8 cellular contexts compared by ENCODE assay signal in the genomic region with DNA sequence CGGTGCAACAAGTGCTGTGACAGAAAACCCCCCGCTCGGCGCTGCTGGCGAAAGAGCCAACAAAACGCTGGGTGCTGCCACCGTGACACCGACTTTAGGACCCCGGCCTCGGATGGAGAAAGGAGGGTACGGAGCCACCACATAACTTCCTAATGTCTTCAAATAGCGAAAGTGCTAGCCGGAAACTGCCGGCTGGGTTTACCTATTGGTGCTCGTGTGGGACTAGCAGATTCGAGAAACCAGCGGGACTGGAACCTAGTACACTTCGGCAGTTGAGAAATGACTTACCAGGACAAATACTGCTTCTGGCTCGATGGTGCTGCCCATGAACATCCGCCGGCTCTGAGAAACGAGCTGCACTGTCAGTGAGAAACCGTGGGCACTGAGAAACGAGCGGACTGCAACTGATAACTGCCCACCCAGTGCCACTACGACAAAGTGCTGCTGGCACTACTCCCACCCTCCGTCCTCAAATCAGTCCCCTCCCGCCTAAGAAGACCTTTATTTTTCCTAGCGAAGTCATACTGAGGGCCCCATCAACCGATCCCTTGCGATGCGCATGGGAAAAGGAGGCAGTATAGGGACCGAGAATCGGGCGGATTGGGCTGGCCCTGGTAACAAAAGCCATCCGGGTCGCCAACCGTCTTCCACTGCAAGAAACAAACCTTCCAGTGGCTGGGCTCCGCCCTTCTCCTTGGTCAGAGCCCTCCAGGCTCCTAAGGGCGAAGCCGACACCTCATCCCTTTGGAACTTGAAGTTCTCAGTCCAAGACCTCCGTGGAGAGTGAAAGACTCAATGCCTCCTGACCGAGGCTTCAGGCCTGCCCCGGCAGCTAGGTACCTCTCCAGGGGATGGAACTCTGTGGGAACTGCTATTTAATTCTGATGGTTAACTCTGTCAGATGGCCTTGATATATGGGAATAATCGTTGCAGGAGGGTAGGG. TPM values are rescaled to one million over a fixed set of nuclear protein-coding genes. Genes with fewer than 3 reads are reported as not detected.
DNase-seq lines count a peak whose midpoint lies in the region; ATAC-seq, FAIRE-seq and TF ChIP-seq lines count a peak whose summit lies in the region.

No MANE protein-coding gene starts in this region.

- 0% methylated on average over 17 of the region's 45 CpGs for WGBS in HepG2 (ENCODE audit: low lambda C conversion rate)

- in situ Hi-C loops in HepG2 (cut with HindIII; ENCODE audit: extremely low pct_ligation_motif_present, low pct_unique_long_range_greater_than_20kb): loop anchor here (5.0 kb wide), 1 partner anchor 60 kb away; no protein-coding TSS in a partner anchor

- peaks cover 1 to 11% of the 10 kb centered on the region in 2 experiments; a peak in 2 of 5 replicates for H3K36me3 ChIP-seq in HepG2 (replicated peaks in 1 of 2; ENCODE audit: control insufficient read depth in 1 of 2, insufficient read depth in 2 of 2, low read length in 2 of 2)

- TF ChIP-seq EP300 in HepG2 (IDR thresholded peaks at IDR 0.05; ENCODE audit: low read depth in 2 of 2, low read length in 2 of 2) (peak; percentile 38 to 84; a peak in 3 of 4 replicates), HepG2 (CRISPR knock-in tag; IDR thresholded peaks at IDR 0.05; ENCODE audit: borderline replicate concordance) (no peak)

- TF ChIP-seq RAD21 in HepG2 (CRISPR knock-in tag; IDR thresholded peaks at IDR 0.05): no peak

- H3K4me3 ChIP-seq in AG09309 (ENCODE audit: control insufficient read depth, low read depth, low read length): peak overlapping the region; percentile 75
- peak overlapping the region; percentile 82 to 92 (median 83) for H3K4me3 ChIP-seq in HepG2 (replicated peaks in 1 of 3; ENCODE audit: insufficient read depth in 1 of 3, low read depth in 2 of 3, low read length in 3 of 3)

- peak overlapping the region; percentile 98 for H3K4me2 ChIP-seq in HepG2 (ENCODE audit: low read depth, low read length)

- no peak for TF ChIP-seq CTCF in AG09309 (IDR thresholded peaks at IDR 0.05; ENCODE audit: control insufficient read depth, insufficient read depth, low read depth, low read length, missing control alignments)
- TF ChIP-seq CTCF in HepG2 (CRISPR knock-in tag; IDR thresholded peaks at IDR 0.05): peak; percentile 21; the same call in 1 of the 2 replicates

- CTCF ChIA-PET in HepG2 (lab: Yijun Ruan, JAX; ENCODE audit: low intra/inter-chr PET ratio, low total read pairs): interaction anchor here (3.1 to 3.8 kb wide), 3 partner anchors 26 to 57 kb away, joined by 16 to 29 read pairs (median 17); a partner anchor contains a TSS

- peaks cover 27% of the 10 kb centered on the region for H3K79me2 ChIP-seq in HepG2 (ENCODE audit: insufficient read depth, low read length)

- intact Hi-C loops in HepG2 (cut with micrococcal nuclease; ENCODE audit: unreplicated experiment): loop anchor here (1.0 to 2.0 kb wide), 2 partner anchors 38 to 59 kb away; no protein-coding TSS in a partner anchor

- peak; percentile 88 for FAIRE-seq in HepG2 (lab: Jason Lieb, UNC)

- H3K27me3 ChIP-seq in HepG2 (ENCODE audit: control insufficient read depth in 1 of 2, insufficient read depth in 2 of 2, low read length in 2 of 2): no peaks in the 10 kb centered on the region; a peak in 1 of 5 replicates

- TSS peak; percentile 49 for BruUV-seq in HepG2 (replicated peaks; lab: Mats Ljungman, UMichigan)

- peak; percentile 15 to 35; a peak in 3 of 4 replicates for TF ChIP-seq POLR2A in HepG2 (IDR thresholded peaks at IDR 0.05; ENCODE audit: insufficient read depth in 1 of 2, low read depth in 2 of 2, low read length in 2 of 2)

- peak overlapping the region; percentile 93 for H3K9ac ChIP-seq in HepG2 (ENCODE audit: insufficient read depth, low read depth, low read length)

- H3K9me3 ChIP-seq in HepG2 (ENCODE audit: low read length): no peaks in the 10 kb centered on the region

- H3K4me1 ChIP-seq in HepG2 (ENCODE audit: insufficient read depth, low read length): peaks cover 35% of the 10 kb centered on the region

- DNase-seq in AG09309 (ENCODE audit: low read depth) (no peak), NCI-H510A treated with DMSO at 0.1 percent for 48 hours (lab: John Stamatoyannopoulos, UW) (peak; percentile 86), dedifferentiated amniotic fluid mesenchymal stem cell (ENCODE audit: extremely low spot score) (peak; percentile 75), HepG2 (ENCODE audit: low spot score) (peak; percentile 87)
- DNase-seq in activated CD4-positive, alpha-beta T cell treated with anti-CD3 and anti-CD28 coated beads for 48 hours: peak; percentile 93
- peak; percentile 84 to 90 for DNase-seq in stimulated activated CD4-positive, alpha-beta T cell treated with anti-CD3 and anti-CD28 coated beads, Interleukin-2, amount 100 ng/mL, for 48 hours

- ATAC-seq in GM19025 (IDR thresholded peaks at IDR 0.05; ENCODE audit: low read depth, unreplicated experiment) (peak; percentile 31), HG03378 (IDR thresholded peaks at IDR 0.05; ENCODE audit: unreplicated experiment) (peak; percentile 41), HepG2 (peak; percentile 83)

- H2AFZ ChIP-seq in HepG2 (ENCODE audit: low read length): peak overlapping the region; percentile 38

- H3K27ac ChIP-seq in HepG2 (ENCODE audit: extremely low read length, insufficient read depth, low read length): peak overlapping the region; percentile 98

- no peaks in the 10 kb centered on the region for H4K20me1 ChIP-seq in HepG2 (ENCODE audit: insufficient read depth, low read length)

- POLR2A ChIA-PET in HepG2 (lab: Yijun Ruan, JAX): interaction anchor here (0.8 to 4.4 kb wide), 7 partner anchors 13 to 158 kb away, joined by 3 to 49 read pairs (median 4); a partner anchor contains a TSS

TF ChIP-seq in HepG2, 621 proteins besides CTCF, POLR2A, EP300 and RAD21 (continues in another document):
- TF ChIP-seq SALL1 (CRISPR knock-in tag; IDR thresholded peaks at IDR 0.05) (peak; percentile 65; the same call in 1 of the 2 replicates), EHMT2 (IDR thresholded peaks at IDR 0.05; ENCODE audit: borderline replicate concordance, low read depth, low read length) (no peak), MAZ (IDR thresholded peaks at IDR 0.05; ENCODE audit: borderline replicate concordance, low read depth, low read length) (no peak; the same call in 1 of the 2 replicates), MAZ (CRISPR knock-in tag; IDR thresholded peaks at IDR 0.05; ENCODE audit: low read depth) (no peak), ZNF510 (CRISPR knock-in tag; IDR thresholded peaks at IDR 0.05; ENCODE audit: low read depth) (no peak), GTF2F1 (IDR thresholded peaks at IDR 0.05; ENCODE audit: low read length) (no peak)

RNA-seq across cellular contexts. Expression of a gene that starts 27.0 kb away (rescaled TPM):
- total RNA-seq in HepG2 (2016; rRNA removed; fragmentation: Illumina TruSeq; extraction: Trizol): 0.76 and 0.95 TPM in 2 replicates
- total RNA-seq in HepG2 (2016; cell fraction: cytosol; rRNA removed; fragmentation: Illumina TruSeq; extraction: Trizol; ENCODE audit: low read depth): 0.40 and 0.53 TPM in 2 replicates
- total RNA-seq in HepG2 (2016; cell fraction: insoluble cytoplasmic fraction; rRNA removed; fragmentation: Illumina TruSeq; extraction: Trizol): 0.58 and 0.74 TPM in 2 replicates
- 0.65 TPM in 2 replicates for total RNA-seq in HepG2 (2016; cell fraction: membrane; rRNA removed; fragmentation: Illumina TruSeq; extraction: Trizol)
- total RNA-seq in HepG2 (2016; cell fraction: nucleus; rRNA removed; fragmentation: Illumina TruSeq; extraction: Trizol): 1.5 and 1.8 TPM in 2 replicates
- polyA plus RNA-seq in HepG2 (2011; rRNA removed): 1.3 TPM in 2 replicates
- 0.90 and 1.1 TPM in 2 replicates for polyA plus RNA-seq in HepG2 (2011; cell fraction: cytosol; rRNA removed)
- polyA plus RNA-seq in HepG2 (2011; cell fraction: nucleus; rRNA removed): 2.6 and 2.7 TPM in 2 replicates
- 0.52 and 0.67 TPM in 2 replicates for polyA plus RNA-seq in HepG2 (2012)
- polyA plus RNA-seq in HepG2 (2016; cell fraction: cytosol; fragmentation: Illumina TruSeq; extraction: Trizol; ENCODE audit: low read depth): 0.37 and 0.41 TPM in 2 replicates
- polyA plus RNA-seq in HepG2 (2016; cell fraction: insoluble cytoplasmic fraction; fragmentation: Illumina TruSeq; extraction: Trizol; ENCODE audit: low read depth): 0.28 and 0.72 TPM in 2 replicates
- 0.34 and 0.62 TPM in 2 replicates for polyA plus RNA-seq in HepG2 (2016; cell fraction: membrane; fragmentation: Illumina TruSeq; extraction: Trizol; ENCODE audit: low read depth)
- polyA plus RNA-seq in HepG2 (2016; cell fraction: nucleus; fragmentation: Illumina TruSeq; extraction: Trizol; ENCODE audit: insufficient read depth, low read depth): 1.2 and 1.5 TPM in 2 replicates
- polyA minus RNA-seq in HepG2 (2011; rRNA and poly(A)+ RNA removed; ENCODE audit: low replicate concordance): 1.5 and 11.0 TPM in 2 replicates
- polyA minus RNA-seq in HepG2 (2011; cell fraction: cytosol; rRNA and poly(A)+ RNA removed): 0.49 TPM in 1 of 2 replicates, not detected in the other
- polyA minus RNA-seq in HepG2 (2011; cell fraction: nucleus; rRNA and poly(A)+ RNA removed): 3.9 and 4.5 TPM in 2 replicates

RNA-seq across cellular contexts. Expression of a gene that starts 53.6 kb away (rescaled TPM):
- total RNA-seq in HepG2 (2016; rRNA removed; fragmentation: Illumina TruSeq; extraction: Trizol): 30.4 and 33.3 TPM in 2 replicates
- total RNA-seq in HepG2 (2016; cell fraction: cytosol; rRNA removed; fragmentation: Illumina TruSeq; extraction: Trizol; ENCODE audit: low read depth): 20.6 and 21.5 TPM in 2 replicates
- total RNA-seq in HepG2 (2016; cell fraction: insoluble cytoplasmic fraction; rRNA removed; fragmentation: Illumina TruSeq; extraction: Trizol): 31.8 and 34.8 TPM in 2 replicates
- total RNA-seq in HepG2 (2016; cell fraction: membrane; rRNA removed; fragmentation: Illumina TruSeq; extraction: Trizol): 24.7 and 24.8 TPM in 2 replicates
- 35.3 and 43.2 TPM in 2 replicates for total RNA-seq in HepG2 (2016; cell fraction: nucleus; rRNA removed; fragmentation: Illumina TruSeq; extraction: Trizol)
- polyA plus RNA-seq in HepG2 (2011; rRNA removed): 17.5 and 20.6 TPM in 2 replicates
- polyA plus RNA-seq in HepG2 (2011; cell fraction: cytosol; rRNA removed): 9.6 and 12.2 TPM in 2 replicates
- 23.3 and 27.2 TPM in 2 replicates for polyA plus RNA-seq in HepG2 (2011; cell fraction: nucleus; rRNA removed)
- polyA plus RNA-seq in HepG2 (2012): 15.7 and 18.4 TPM in 2 replicates
- polyA plus RNA-seq in HepG2 (2016; cell fraction: cytosol; fragmentation: Illumina TruSeq; extraction: Trizol; ENCODE audit: low read depth): 5.8 and 7.5 TPM in 2 replicates
- polyA plus RNA-seq in HepG2 (2016; cell fraction: insoluble cytoplasmic fraction; fragmentation: Illumina TruSeq; extraction: Trizol; ENCODE audit: low read depth): 41.5 and 42.5 TPM in 2 replicates
- 14.9 and 15.7 TPM in 2 replicates for polyA plus RNA-seq in HepG2 (2016; cell fraction: membrane; fragmentation: Illumina TruSeq; extraction: Trizol; ENCODE audit: low read depth)
- 48.4 and 55.5 TPM in 2 replicates for polyA plus RNA-seq in HepG2 (2016; cell fraction: nucleus; fragmentation: Illumina TruSeq; extraction: Trizol; ENCODE audit: insufficient read depth, low read depth)
- 16.7 and 49.5 TPM in 2 replicates for polyA minus RNA-seq in HepG2 (2011; rRNA and poly(A)+ RNA removed; ENCODE audit: low replicate concordance)
- 13.2 and 14.4 TPM in 2 replicates for polyA minus RNA-seq in HepG2 (2011; cell fraction: cytosol; rRNA and poly(A)+ RNA removed)
- polyA minus RNA-seq in HepG2 (2011; cell fraction: nucleus; rRNA and poly(A)+ RNA removed): 62.0 and 70.7 TPM in 2 replicates

Comparison
In these comparisons a context has a peak if more than half of its experiments do, and no peak if none do; other contexts are left out.
1. ATAC-seq: peak in every context shown above with its lines; median percentile 83 in HepG2; 41 in HG03378; 31 in GM19025.